In genomic region chr6:97865612-97866011, GRCh38 we compare ENCODE assay signal across 19 cellular contexts.
"Had no signal": no experiment of that assay in that cellular context is flagged by ENCODE, and none has a peak within 500 bp of the region (broad histone marks: within the 10 kb centered on the region; RNA-seq: fewer than 3 reads in every experiment).

No MANE protein-coding gene starts in this region.

- H3K9me3 ChIP-seq: body of pancreas, gastroesophageal sphincter, heart left ventricle, lower lobe of right lung, right atrium auricular region, testis had no signal

- H3K4me3 ChIP-seq: body of pancreas, gastroesophageal sphincter, heart left ventricle, lower lobe of right lung, right atrium auricular region, testis had no signal

- H3K27me3 Mint-ChIP-seq: activated B cell treated with CpG ODN at 0.5 μM for 24 hours; activated CD4-positive, alpha-beta memory T cell treated with anti-CD3 and anti-CD28 coated beads, Interleukin-2, amount 10 ng/mL, durations not matched to agents 7 days and 5 days; activated CD8-positive, alpha-beta memory T cell treated with anti-CD3 and anti-CD28 coated beads, Interleukin-2, amount 10 ng/mL, durations not matched to agents 7 days and 5 days; activated naive CD8-positive, alpha-beta T cell treated with anti-CD3 and anti-CD28 coated beads, Interleukin-2, amount 10 ng/mL, durations not matched to agents 7 days and 5 days; progenitor cell of endocrine pancreas; type B pancreatic cell had no signal

- H3K9me3 Mint-ChIP-seq: activated naive CD8-positive, alpha-beta T cell treated with anti-CD3 and anti-CD28 coated beads, Interleukin-2, amount 10 ng/mL, durations not matched to agents 7 days and 5 days; type B pancreatic cell had no signal

- DNase-seq: activated B cell treated with CpG ODN at 0.5 μM for 24 hours; activated CD4-positive, alpha-beta memory T cell treated with anti-CD3 and anti-CD28 coated beads, Interleukin-2, amount 10 ng/mL, durations not matched to agents 7 days and 5 days; activated CD4-positive, alpha-beta T cell treated with anti-CD3 and anti-CD28 coated beads for 48 hours; activated CD8-positive, alpha-beta memory T cell treated with anti-CD3 and anti-CD28 coated beads, Interleukin-2, amount 10 ng/mL, durations not matched to agents 7 days and 5 days; activated naive CD4-positive, alpha-beta T cell treated with Interleukin-2 at 50 U/mL for 16 hours; activated naive CD8-positive, alpha-beta T cell treated with anti-CD3 and anti-CD28 coated beads, Interleukin-2, amount 10 ng/mL, durations not matched to agents 7 days and 5 days; activated T-cell treated with anti-CD3 and anti-CD28 coated beads, Interleukin-2, amount 50 U/mL, for 1 hour; body of pancreas; caudate nucleus; endodermal cell; heart left ventricle; left colon; lower lobe of right lung; testis had no signal

- H3K4me3 Mint-ChIP-seq: activated B cell treated with CpG ODN at 0.5 μM for 24 hours; activated CD4-positive, alpha-beta memory T cell treated with anti-CD3 and anti-CD28 coated beads, Interleukin-2, amount 10 ng/mL, durations not matched to agents 7 days and 5 days; activated CD8-positive, alpha-beta memory T cell treated with anti-CD3 and anti-CD28 coated beads, Interleukin-2, amount 10 ng/mL, durations not matched to agents 7 days and 5 days; activated naive CD8-positive, alpha-beta T cell treated with anti-CD3 and anti-CD28 coated beads, Interleukin-2, amount 10 ng/mL, durations not matched to agents 7 days and 5 days; endodermal cell; type B pancreatic cell had no signal

- H3K36me3 ChIP-seq: gastroesophageal sphincter, heart left ventricle, lower lobe of right lung, right atrium auricular region had no signal

- H3K27ac Mint-ChIP-seq: activated B cell treated with CpG ODN at 0.5 μM for 24 hours; activated CD4-positive, alpha-beta memory T cell treated with anti-CD3 and anti-CD28 coated beads, Interleukin-2, amount 10 ng/mL, durations not matched to agents 7 days and 5 days; activated CD8-positive, alpha-beta memory T cell treated with anti-CD3 and anti-CD28 coated beads, Interleukin-2, amount 10 ng/mL, durations not matched to agents 7 days and 5 days; activated naive CD8-positive, alpha-beta T cell treated with anti-CD3 and anti-CD28 coated beads, Interleukin-2, amount 10 ng/mL, durations not matched to agents 7 days and 5 days; activated T-helper 2 cell treated with anti-CD3 and anti-CD28 coated beads, Interferon-gamma antibody, Interleukin-2, Interleukin-4, amounts not matched to agents 10 μg/mL and 5 μg/mL and 100 μg/mL, durations not matched to agents 14 hours and 24 hours and 36 hours; endodermal cell; progenitor cell of endocrine pancreas; type B pancreatic cell had no signal

- H3K27ac ChIP-seq: body of pancreas, gastroesophageal sphincter, heart left ventricle, lower lobe of right lung, right atrium auricular region, testis had no signal

- H3K36me3 Mint-ChIP-seq: activated CD8-positive, alpha-beta memory T cell treated with anti-CD3 and anti-CD28 coated beads, Interleukin-2, amount 10 ng/mL, durations not matched to agents 7 days and 5 days; activated naive CD8-positive, alpha-beta T cell treated with anti-CD3 and anti-CD28 coated beads, Interleukin-2, amount 10 ng/mL, durations not matched to agents 7 days and 5 days; type B pancreatic cell had no signal

- H3K27me3 ChIP-seq: body of pancreas, gastroesophageal sphincter, heart left ventricle, right atrium auricular region, testis had no signal

- ATAC-seq: activated CD8-positive, alpha-beta memory T cell treated with anti-CD3 and anti-CD28 coated beads, Interleukin-2, amount 10 ng/mL, durations not matched to agents 7 days and 5 days; body of pancreas; gastroesophageal sphincter; heart left ventricle; left colon; lower lobe of right lung had no signal

- H3K4me1 Mint-ChIP-seq: activated B cell treated with CpG ODN at 0.5 μM for 24 hours; activated CD4-positive, alpha-beta memory T cell treated with anti-CD3 and anti-CD28 coated beads, Interleukin-2, amount 10 ng/mL, durations not matched to agents 7 days and 5 days; activated CD8-positive, alpha-beta memory T cell treated with anti-CD3 and anti-CD28 coated beads, Interleukin-2, amount 10 ng/mL, durations not matched to agents 7 days and 5 days; activated naive CD8-positive, alpha-beta T cell treated with anti-CD3 and anti-CD28 coated beads, Interleukin-2, amount 10 ng/mL, durations not matched to agents 7 days and 5 days had no signal

- H3K4me1 ChIP-seq: body of pancreas, gastroesophageal sphincter, heart left ventricle, lower lobe of right lung, right atrium auricular region, testis had no signal
